In the genomic region with DNA sequence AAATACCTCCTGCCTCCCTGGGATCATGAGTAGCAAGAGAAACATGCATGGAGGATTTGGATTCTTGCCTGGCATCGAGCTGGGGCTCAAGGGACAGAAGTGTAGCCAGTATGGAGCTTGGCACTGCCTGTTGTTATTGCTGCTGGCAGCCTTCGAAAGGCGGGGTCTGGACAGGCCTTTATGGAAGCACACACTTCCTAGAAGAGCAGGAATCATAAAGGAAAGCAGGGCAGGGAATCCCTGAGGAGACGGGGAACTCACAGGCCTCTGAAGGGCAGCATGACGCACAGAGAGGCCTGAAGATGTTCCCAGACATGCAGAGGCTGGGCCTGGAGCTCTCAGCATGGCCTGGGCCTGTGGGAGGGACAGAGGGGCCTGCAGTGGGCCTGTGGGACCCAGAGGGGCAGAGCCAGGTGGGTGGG, we compare ENCODE assay signal across 12 cellular contexts. TPM values are rescaled to one million over a fixed set of nuclear protein-coding genes. Genes with fewer than 3 reads are reported as not detected.
DNase-seq lines count a peak whose midpoint lies in the region; ATAC-seq and TF ChIP-seq lines count a peak whose summit lies in the region.
"Had no signal": no experiment of that assay in that cellular context is flagged by ENCODE, and none has a peak within 500 bp of the region (broad histone marks: within the 10 kb centered on the region; RNA-seq: fewer than 3 reads in every experiment).

No MANE protein-coding gene starts in this region.

- CTCF ChIA-PET in SK-N-SH (lab: Yijun Ruan, JAX) = interaction anchor here (1.1 to 2.1 kb wide), 3 partner anchors 22 to 370 kb away, joined by 3 to 12 read pairs (median 6); no protein-coding TSS in a partner anchor

- H3K36me3 ChIP-seq in SK-N-SH (replicated peaks in 1 of 2; ENCODE audit: control insufficient read depth in 1 of 2, insufficient read depth in 2 of 2, low read length in 1 of 2) = no peaks in the 10 kb centered on the region
- H3K36me3 ChIP-seq in muscle layer of colon (ENCODE audit: insufficient read depth, low read length) = no peaks in the 10 kb centered on the region

- ATAC-seq in SK-N-SH treated with all-trans-retinoic acid at 6 μM for 48 hours (no peak), GM19035 (IDR thresholded peaks at IDR 0.05; ENCODE audit: unreplicated experiment) (no peak)
- ATAC-seq: activated T-cell treated with anti-CD3 and anti-CD28 coated beads, Interleukin-2, amount 50 U/mL, for 72 hours had no signal

- 56% methylated on average over 5 of the region's 5 CpGs for WGBS in SK-N-SH (ENCODE audit: low lambda C conversion rate)

- H3K9ac ChIP-seq in SK-N-SH (no peak overlapping the region), muscle layer of colon (ENCODE audit: low read length) (no peak overlapping the region)

- H3K4me1 ChIP-seq in SK-N-SH (ENCODE audit: control insufficient read depth in 1 of 2, insufficient read depth in 2 of 2, low read depth in 1 of 2, low read length in 1 of 2) (peaks cover 0 to 17% of the 10 kb centered on the region in 2 experiments; a peak in 1 of 4 replicates), muscle layer of colon (ENCODE audit: insufficient read depth, low read length) (peaks cover 18% of the 10 kb centered on the region)

- no peaks in the 10 kb centered on the region for H3K27me3 ChIP-seq in SK-N-SH (ENCODE audit: insufficient read depth)
- H3K27me3 ChIP-seq in muscle layer of colon (ENCODE audit: control insufficient read depth in 1 of 2, insufficient read depth in 2 of 2, low read length in 2 of 2) = no peaks in the 10 kb centered on the region

- no peaks in the 10 kb centered on the region for H3K9me2 ChIP-seq in SK-N-SH

- H3K9me3 ChIP-seq in SK-N-SH (no peaks in the 10 kb centered on the region), muscle layer of colon (ENCODE audit: low read length) (no peaks in the 10 kb centered on the region)

- no peak for TF ChIP-seq CTCF in SK-N-SH (IDR thresholded peaks at IDR 0.05)

- no peak for TF ChIP-seq EP300 in SK-N-SH (IDR thresholded peaks at IDR 0.05; ENCODE audit: borderline replicate concordance in 1 of 2, low read depth in 1 of 2, low read length in 1 of 2)

- no peak for TF ChIP-seq RAD21 in SK-N-SH (IDR thresholded peaks at IDR 0.05; ENCODE audit: low read length)

- H3K27ac ChIP-seq in SK-N-SH (ENCODE audit: low read depth in 2 of 2, low read length in 1 of 2) = no peak overlapping the region; a peak in 1 of 4 replicates
- peak overlapping the region; percentile 61 for H3K27ac ChIP-seq in muscle layer of colon (ENCODE audit: low read depth, low read length)

- H3K4me3 ChIP-seq in SK-N-SH (ENCODE audit: low read depth in 2 of 2, low read length in 1 of 2) (no peak overlapping the region), muscle layer of colon (ENCODE audit: low read depth in 1 of 2, low read length in 2 of 2) (no peak overlapping the region)

- H3F3A ChIP-seq in SK-N-SH (replicated peaks; ENCODE audit: insufficient read depth) = no peaks in the 10 kb centered on the region

- POLR2A ChIA-PET in SK-N-SH (lab: Yijun Ruan, JAX) = no interaction called here

- H2AFZ ChIP-seq in SK-N-SH (ENCODE audit: low read depth) = peak overlapping the region; percentile 13; the same call in 1 of the 2 replicates

- H3K4me2 ChIP-seq in SK-N-SH = no peak overlapping the region

- DNase-seq in SK-N-SH (no peak), fibroblast of peridontal ligament (ENCODE audit: extremely low read depth) (peak; percentile 91), ureter (ENCODE audit: low spot score) (peak; percentile 42), foreskin melanocyte (no peak)
- DNase-seq in stimulated activated CD4-positive, alpha-beta T cell treated with anti-CD3 and anti-CD28 coated beads, Interleukin-1b, Interleukin-23, amount 100 ng/mL, for 48 hours = no peak
- DNase-seq: activated CD4-positive, CD25-positive, alpha-beta regulatory T cell treated with anti-CD3 and anti-CD28 coated beads, Interleukin-2, amount 50 U/mL, for 72 hours; activated T-cell treated with anti-CD3 and anti-CD28 coated beads, Interleukin-2, amount 50 U/mL, for 72 hours; Kasumi-1; SW 1271 had no signal

- no peaks in the 10 kb centered on the region for H4K20me1 ChIP-seq in SK-N-SH (ENCODE audit: insufficient read depth)

- H3K79me2 ChIP-seq in SK-N-SH (ENCODE audit: insufficient read depth) = no peaks in the 10 kb centered on the region

TF ChIP-seq in SK-N-SH, 30 proteins besides CTCF, POLR2A, EP300 and RAD21:
- no peak for TF ChIP-seq TEAD4 (IDR thresholded peaks at IDR 0.05; ENCODE audit: borderline replicate concordance, insufficient read depth)

TF ChIP-seq in SK-N-SH treated with all-trans-retinoic acid at 6 μM for 48 hours, 23 proteins besides CTCF, POLR2A, EP300 and RAD21:
- TF ChIP-seq ZNF565 (CRISPR knock-in tag; conservative IDR thresholded peaks at IDR 0.05; ENCODE audit: low read depth) = no peak
- no peak for TF ChIP-seq SNAI2 (CRISPR knock-in tag; IDR thresholded peaks at IDR 0.05)
- TF ChIP-seq BACH2 (CRISPR knock-in tag; IDR thresholded peaks at IDR 0.05; ENCODE audit: borderline replicate concordance) = no peak
- TF ChIP-seq ZFP3 (CRISPR knock-in tag; IDR thresholded peaks at IDR 0.05) = no peak
- no peak for TF ChIP-seq CSDC2 (CRISPR knock-in tag; IDR thresholded peaks at IDR 0.05)
- no peak for TF ChIP-seq ESRRG (CRISPR knock-in tag; IDR thresholded peaks at IDR 0.05)
TF ChIP-seq in SK-N-SH treated with all-trans-retinoic acid at 6 μM for 48 hours: peak in this region for 0.

RNA-seq across cellular contexts. Expression of gene SLC41A3, which starts 18.6 kb away (rescaled TPM):
- polyA plus RNA-seq in SK-N-SH (2012; rRNA removed) = 53.4 and 58.4 TPM in 2 replicates
- polyA plus RNA-seq in SK-N-SH (2012; cell fraction: cytosol; rRNA removed) = 29.9 and 39.4 TPM in 2 replicates
- 72.6 and 102 TPM in 2 replicates for polyA plus RNA-seq in SK-N-SH (2012; cell fraction: nucleus; rRNA removed)
- 72.0 TPM for total RNA-seq in ureter

Comparison
In these comparisons a context has a peak if more than half of its experiments do, and no peak if none do; other contexts are left out.
1. DNase-seq: peak in fibroblast of peridontal ligament (single experiment) and ureter (single experiment); none in SK-N-SH (single experiment), foreskin melanocyte (single experiment) and stimulated activated CD4-positive, alpha-beta T cell treated with anti-CD3 and anti-CD28 coated beads, Interleukin-1b, Interleukin-23, amount 100 ng/mL, for 48 hours (single experiment).